ENCODE assay signal across 8 cellular contexts in the genomic region with DNA sequence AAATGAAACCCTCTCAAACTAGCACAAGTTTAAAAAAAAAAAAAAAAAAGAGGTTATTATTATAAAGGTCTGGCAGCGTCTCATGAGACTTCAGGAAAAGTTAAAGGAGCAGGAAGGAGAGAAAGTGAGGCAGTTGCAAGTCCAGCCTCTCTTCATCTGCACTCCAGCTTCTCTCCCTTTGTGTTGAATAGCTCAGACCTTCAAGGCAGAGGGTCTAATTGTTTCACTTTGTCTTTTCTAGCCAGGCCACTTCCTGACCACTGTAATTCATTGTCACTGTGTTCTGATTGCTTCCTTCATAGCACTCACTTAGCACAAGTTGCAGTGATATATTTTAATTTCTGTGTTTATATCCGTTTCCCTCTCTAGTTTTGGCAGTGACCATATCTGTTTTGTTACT.
A peak's percentile ranks its signal among the peaks of the same experiment; 100 is the strongest.
DNase-seq lines count a peak whose midpoint lies in the region; ATAC-seq and TF ChIP-seq lines count a peak whose summit lies in the region.

No MANE protein-coding gene starts in this region.

- H3K27ac Mint-ChIP-seq in activated CD4-positive, alpha-beta memory T cell treated with anti-CD3 and anti-CD28 coated beads for 36 hours = peak overlapping the region; percentile 15
- no peak overlapping the region for H3K27ac Mint-ChIP-seq in stimulated activated naive B cell treated with anti-CD40 and anti-IgM and Interleukin-4, amounts not matched to agents 10 μg/mL and 1 μg/mL and 100 μg/mL, for 72 hours

- H3K27me3 Mint-ChIP-seq in activated CD4-positive, alpha-beta memory T cell treated with anti-CD3 and anti-CD28 coated beads for 36 hours = no peaks in the 10 kb centered on the region
- H3K27me3 Mint-ChIP-seq in stimulated activated naive B cell treated with anti-CD40 and anti-IgM and Interleukin-4, amounts not matched to agents 10 μg/mL and 1 μg/mL and 100 μg/mL, for 72 hours = peaks cover 6 to 8% of the 10 kb centered on the region in 2 donors

- H3K9me3 ChIP-seq in right lobe of liver (no peaks in the 10 kb centered on the region), tibial nerve (no peaks in the 10 kb centered on the region)

- ATAC-seq in HG02763 (IDR thresholded peaks at IDR 0.05; ENCODE audit: unreplicated experiment) (peak; percentile 49), right lobe of liver (peak; percentile 47 to 79 (median 66)), GM21526 (IDR thresholded peaks at IDR 0.05; ENCODE audit: low FRiP score, unreplicated experiment) (no peak)
- no peak for ATAC-seq in stimulated activated naive B cell treated with anti-CD40 and anti-IgM and Interleukin-4, amounts not matched to agents 10 μg/mL and 1 μg/mL and 100 μg/mL, for 72 hours (replicated peaks)

- no peak overlapping the region for H3K4me3 Mint-ChIP-seq in activated CD4-positive, alpha-beta memory T cell treated with anti-CD3 and anti-CD28 coated beads for 36 hours
- H3K4me3 Mint-ChIP-seq in stimulated activated naive B cell treated with anti-CD40 and anti-IgM and Interleukin-4, amounts not matched to agents 10 μg/mL and 1 μg/mL and 100 μg/mL, for 72 hours = no peak overlapping the region

- WGBS in right lobe of liver (ENCODE audit: insufficient coverage, low coverage, low lambda C conversion rate, missing lambda C conversion rate) = 50% methylated on average over 2 of the region's 2 CpGs
- 25 to 37% methylated on average over 2 of the region's 2 CpGs for WGBS in tibial nerve, 2 donors

- peaks cover 0 to 15% (median 14%) of the 10 kb centered on the region in 4 donors for H3K4me1 ChIP-seq in right lobe of liver
- peaks cover 0 to 39% (median 19%) of the 10 kb centered on the region in 4 donors for H3K4me1 ChIP-seq in tibial nerve

- peak; percentile 25 for DNase-seq in EL
- DNase-seq in activated CD4-positive, alpha-beta memory T cell treated with anti-CD3 and anti-CD28 coated beads for 36 hours = no peak
- DNase-seq in right lobe of liver = no peak
- DNase-seq in posterior cingulate gyrus = no peak
- DNase-seq in stimulated activated naive B cell treated with anti-CD40 and anti-IgM and Interleukin-4, amounts not matched to agents 10 μg/mL and 1 μg/mL and 100 μg/mL, for 72 hours = no peak
- DNase-seq in tibial nerve (ENCODE audit: low spot score in 2 of 2) = no peak

- H3K27me3 ChIP-seq in right lobe of liver = no peaks in the 10 kb centered on the region
- no peaks in the 10 kb centered on the region for H3K27me3 ChIP-seq in tibial nerve

- H3K4me3 ChIP-seq in right lobe of liver = no peak overlapping the region
- no peak overlapping the region for H3K4me3 ChIP-seq in tibial nerve

- no peaks in the 10 kb centered on the region for H3K36me3 Mint-ChIP-seq in activated CD4-positive, alpha-beta memory T cell treated with anti-CD3 and anti-CD28 coated beads for 36 hours
- no peaks in the 10 kb centered on the region for H3K36me3 Mint-ChIP-seq in stimulated activated naive B cell treated with anti-CD40 and anti-IgM and Interleukin-4, amounts not matched to agents 10 μg/mL and 1 μg/mL and 100 μg/mL, for 72 hours

- H3K9me3 Mint-ChIP-seq in activated CD4-positive, alpha-beta memory T cell treated with anti-CD3 and anti-CD28 coated beads for 36 hours = no peaks in the 10 kb centered on the region
- peaks cover 0 to 2% of the 10 kb centered on the region in 2 donors for H3K9me3 Mint-ChIP-seq in stimulated activated naive B cell treated with anti-CD40 and anti-IgM and Interleukin-4, amounts not matched to agents 10 μg/mL and 1 μg/mL and 100 μg/mL, for 72 hours

- intact Hi-C loops in activated CD4-positive, alpha-beta memory T cell treated with anti-CD3 and anti-CD28 coated beads for 36 hours (cut with micrococcal nuclease) = loop anchor here (1.0 to 5.0 kb wide), 3 partner anchors 32 to 99 kb away; a partner anchor contains a TSS
- intact Hi-C loops in right lobe of liver (cut with DNase I) (no loop called here), posterior cingulate gyrus (cut with DNase I) (no loop called here)

- TF ChIP-seq CTCF in right lobe of liver (IDR thresholded peaks at IDR 0.05) = no peak
- TF ChIP-seq CTCF in tibial nerve (IDR thresholded peaks at IDR 0.05) = no peak

- peaks cover 32% of the 10 kb centered on the region for H3K4me1 Mint-ChIP-seq in activated CD4-positive, alpha-beta memory T cell treated with anti-CD3 and anti-CD28 coated beads for 36 hours (ENCODE audit: low read depth)
- peaks cover 14 to 18% of the 10 kb centered on the region in 2 donors for H3K4me1 Mint-ChIP-seq in stimulated activated naive B cell treated with anti-CD40 and anti-IgM and Interleukin-4, amounts not matched to agents 10 μg/mL and 1 μg/mL and 100 μg/mL, for 72 hours

- H3K36me3 ChIP-seq in right lobe of liver = no peaks in the 10 kb centered on the region
- peaks cover 0 to 5% (median 0%) of the 10 kb centered on the region in 3 donors for H3K36me3 ChIP-seq in tibial nerve

- CTCF ChIA-PET in activated CD4-positive, alpha-beta memory T cell treated with anti-CD3 and anti-CD28 coated beads for 36 hours (lab: Charles Lee) = interaction anchor here (0.6 to 1.5 kb wide), 2 partner anchors 75 to 103 kb away, joined by 3 read pairs; a partner anchor contains a TSS

- no peak for TF ChIP-seq EP300 in tibial nerve (IDR thresholded peaks at IDR 0.05)

- POLR2A ChIA-PET in activated CD4-positive, alpha-beta memory T cell treated with anti-CD3 and anti-CD28 coated beads for 36 hours (lab: Charles Lee) = interaction anchor here (0.8 kb wide), 2 partner anchors 23 to 75 kb away, joined by 3 to 4 read pairs; no protein-coding TSS in a partner anchor

- peak overlapping the region in 1 of 3 donors; percentile 46 for H3K27ac ChIP-seq in right lobe of liver
- peak overlapping the region in 2 of 4 donors; percentile 13 to 66 for H3K27ac ChIP-seq in tibial nerve

- no peak for TF ChIP-seq POLR2A in right lobe of liver (IDR thresholded peaks at IDR 0.05)
- TF ChIP-seq POLR2A in tibial nerve (IDR thresholded peaks at IDR 0.05) = no peak

Comparison
In these comparisons a context has a peak if more than half of its experiments do, and no peak if none do; other contexts are left out.
1. ATAC-seq: peak in HG02763 (single experiment) and right lobe of liver (4 of 4); none in stimulated activated naive B cell treated with anti-CD40 and anti-IgM and Interleukin-4, amounts not matched to agents 10 μg/mL and 1 μg/mL and 100 μg/mL, for 72 hours (0 of 2) and GM21526 (single experiment).